In genomic region chr16:81745704-81746558, GRCh38 we compare ENCODE assay signal across 8 cellular contexts. TPM values are rescaled to one million over a fixed set of nuclear protein-coding genes. Genes with fewer than 3 reads are reported as not detected.
DNase-seq lines count a peak whose midpoint lies in the region; ATAC-seq, FAIRE-seq and TF ChIP-seq lines count a peak whose summit lies in the region.

No MANE protein-coding gene starts in this region.

- no peaks in the 10 kb centered on the region for H3K27me3 ChIP-seq in right lobe of liver

- intact Hi-C loops in dendritic cell treated with granulocyte-macrophage colony-stimulating factor and Interleukin-4, amounts not matched to agents 40 ng/mL and 50 ng/mL, for 4 days (cut with micrococcal nuclease): loop anchor here (10.0 kb wide), 1 partner anchor 89 kb away; no protein-coding TSS in a partner anchor
- intact Hi-C loops in right lobe of liver (cut with DNase I): no loop called here

- in situ Hi-C loops in G401 (cut with HindIII; ENCODE audit: low sequenced_read_pairs): loop anchor here (25.0 kb wide), 1 partner anchor 359 kb away; no protein-coding TSS in a partner anchor

- peak overlapping the region; percentile 65 for H3K4me3 Mint-ChIP-seq in activated CD4-positive, alpha-beta T cell treated with anti-CD3 and anti-CD28 coated beads, Interleukin-2, amount 10 ng/mL, durations not matched to agents 7 days and 5 days
- H3K4me3 Mint-ChIP-seq in dendritic cell treated with granulocyte-macrophage colony-stimulating factor and Interleukin-4, amounts not matched to agents 40 ng/mL and 50 ng/mL, for 4 days: peak overlapping the region; percentile 74

- ATAC-seq in right lobe of liver (peak; percentile 92 to 97 (median 96)), GM18519 (IDR thresholded peaks at IDR 0.05; ENCODE audit: low FRiP score, unreplicated experiment) (no peak)

- TF ChIP-seq POLR2A in H54 (IDR thresholded peaks at IDR 0.05; ENCODE audit: low read depth, low read length): peak; percentile 28; the same call in 1 of the 2 replicates
- TF ChIP-seq POLR2A in right lobe of liver (IDR thresholded peaks at IDR 0.05): no peak

- no peaks in the 10 kb centered on the region for H3K9me3 ChIP-seq in right lobe of liver

- TF ChIP-seq CTCF in right lobe of liver (IDR thresholded peaks at IDR 0.05): no peak

- H3K9me3 Mint-ChIP-seq in activated CD4-positive, alpha-beta T cell treated with anti-CD3 and anti-CD28 coated beads, Interleukin-2, amount 10 ng/mL, durations not matched to agents 7 days and 5 days: peaks cover 3% of the 10 kb centered on the region
- no peaks in the 10 kb centered on the region for H3K9me3 Mint-ChIP-seq in dendritic cell treated with granulocyte-macrophage colony-stimulating factor and Interleukin-4, amounts not matched to agents 40 ng/mL and 50 ng/mL, for 4 days

- H3K27me3 Mint-ChIP-seq in activated CD4-positive, alpha-beta T cell treated with anti-CD3 and anti-CD28 coated beads, Interleukin-2, amount 10 ng/mL, durations not matched to agents 7 days and 5 days: peaks cover 7% of the 10 kb centered on the region
- no peaks in the 10 kb centered on the region for H3K27me3 Mint-ChIP-seq in dendritic cell treated with granulocyte-macrophage colony-stimulating factor and Interleukin-4, amounts not matched to agents 40 ng/mL and 50 ng/mL, for 4 days

- peaks cover 29% of the 10 kb centered on the region for H3K4me1 Mint-ChIP-seq in activated CD4-positive, alpha-beta T cell treated with anti-CD3 and anti-CD28 coated beads, Interleukin-2, amount 10 ng/mL, durations not matched to agents 7 days and 5 days
- peaks cover 51% of the 10 kb centered on the region for H3K4me1 Mint-ChIP-seq in dendritic cell treated with granulocyte-macrophage colony-stimulating factor and Interleukin-4, amounts not matched to agents 40 ng/mL and 50 ng/mL, for 4 days (ENCODE audit: low read depth)

- FAIRE-seq in H54 (lab: Jason Lieb, UNC): no peak

- H3K4me1 ChIP-seq in right lobe of liver: peaks cover 0 to 4% (median 0%) of the 10 kb centered on the region in 4 donors

- whole genome bisulfite sequencing in right lobe of liver (ENCODE audit: insufficient coverage, low coverage, low lambda C conversion rate, missing lambda C conversion rate): 11% methylated on average over 19 of the region's 33 CpGs

- DNase-seq in G401 (ENCODE audit: low spot score) (peak; percentile 30), H54 (ENCODE audit: insufficient read length, low spot score) (peak; percentile 78), NAMALWA (ENCODE audit: low spot score) (peak; percentile 93), right lobe of liver (peak; percentile 73 to 84 (median 83))
- peak; percentile 81 for DNase-seq in activated CD4-positive, alpha-beta T cell treated with anti-CD3 and anti-CD28 coated beads, Interleukin-2, amount 10 ng/mL, durations not matched to agents 7 days and 5 days
- DNase-seq in stimulated activated CD4-positive, alpha-beta T cell treated with anti-CD3 and anti-CD28 coated beads, Interleukin-4, amount 100 ng/mL, for 4 hours: peak; percentile 69 to 73

- H3K27ac Mint-ChIP-seq in activated CD4-positive, alpha-beta T cell treated with anti-CD3 and anti-CD28 coated beads, Interleukin-2, amount 10 ng/mL, durations not matched to agents 7 days and 5 days: peak overlapping the region; percentile 89
- H3K27ac Mint-ChIP-seq in dendritic cell treated with granulocyte-macrophage colony-stimulating factor and Interleukin-4, amounts not matched to agents 40 ng/mL and 50 ng/mL, for 4 days: peak overlapping the region; percentile 75

- H3K27ac ChIP-seq in right lobe of liver: peak overlapping the region in 2 of 3 donors; percentile 37 to 46

- no peaks in the 10 kb centered on the region for H3K36me3 Mint-ChIP-seq in activated CD4-positive, alpha-beta T cell treated with anti-CD3 and anti-CD28 coated beads, Interleukin-2, amount 10 ng/mL, durations not matched to agents 7 days and 5 days (ENCODE audit: low read depth)
- no peaks in the 10 kb centered on the region for H3K36me3 Mint-ChIP-seq in dendritic cell treated with granulocyte-macrophage colony-stimulating factor and Interleukin-4, amounts not matched to agents 40 ng/mL and 50 ng/mL, for 4 days (ENCODE audit: low read depth)

- no peaks in the 10 kb centered on the region for H3K36me3 ChIP-seq in right lobe of liver

- POLR2A ChIA-PET in activated CD4-positive, alpha-beta T cell treated with anti-CD3 and anti-CD28 coated beads, Interleukin-2, amount 10 ng/mL, durations not matched to agents 7 days and 5 days (lab: Charles Lee): no interaction called here

- CTCF ChIA-PET in activated CD4-positive, alpha-beta T cell treated with anti-CD3 and anti-CD28 coated beads, Interleukin-2, amount 10 ng/mL, durations not matched to agents 7 days and 5 days (lab: Charles Lee): interaction anchor here (1.0 kb wide), 1 partner anchor 13 kb away, joined by 3 read pairs; no protein-coding TSS in a partner anchor

- H3K4me3 ChIP-seq in right lobe of liver: peak overlapping the region; percentile 37 to 55 (median 48)

RNA-seq across cellular contexts. Expression of gene PLCG2, which starts 33.2 kb away (rescaled TPM):
- 34.8 and 42.4 TPM in 2 replicates for total RNA-seq in G401 (2014; rRNA removed; shearing (Covaris generic))
- 1 to 10 TPM; 2.6 to 3.1 TPM for total RNA-seq in activated CD4-positive, alpha-beta T cell treated with anti-CD3 and anti-CD28 coated beads, Interleukin-2, amount 10 ng/mL, durations not matched to agents 7 days and 5 days
- total RNA-seq in right lobe of liver: 10 to 100 TPM; 11.1 to 23.1 (median 17.7) TPM

Comparison
In these comparisons a context has a peak if more than half of its experiments do, and no peak if none do; other contexts are left out.
1. DNase-seq: peak in every context shown above with its lines; median percentile 93 in NAMALWA; 83 in right lobe of liver; 81 in activated CD4-positive, alpha-beta T cell treated with anti-CD3 and anti-CD28 coated beads, Interleukin-2, amount 10 ng/mL, durations not matched to agents 7 days and 5 days; 78 in H54; 71 in stimulated activated CD4-positive, alpha-beta T cell treated with anti-CD3 and anti-CD28 coated beads, Interleukin-4, amount 100 ng/mL, for 4 hours; 30 in G401.